11 cellular contexts compared by ENCODE assay signal in genomic region chr22:37502342-37503182, GRCh38. TPM values are rescaled to one million over a fixed set of nuclear protein-coding genes. Genes with fewer than 3 reads are reported as not detected.
DNase-seq lines count a peak whose midpoint lies in the region; ATAC-seq, FAIRE-seq and TF ChIP-seq lines count a peak whose summit lies in the region.
"Had no signal": no experiment of that assay in that cellular context is flagged by ENCODE, and none has a peak within 500 bp of the region (broad histone marks: within the 10 kb centered on the region; RNA-seq: fewer than 3 reads in every experiment).

No MANE protein-coding gene starts in this region.

- no peaks in the 10 kb centered on the region for H3K36me3 Mint-ChIP-seq in activated naive CD8-positive, alpha-beta T cell treated with anti-CD3 and anti-CD28 coated beads for 36 hours
- H3K36me3 Mint-ChIP-seq in activated naive CD8-positive, alpha-beta T cell treated with anti-CD3 and anti-CD28 coated beads, Interleukin-2, amount 50 U/mL, for 24 hours (ENCODE audit: low read depth) = no peaks in the 10 kb centered on the region
- H3K36me3 Mint-ChIP-seq in chondrocyte (ENCODE audit: low read depth) (peaks cover 4% of the 10 kb centered on the region), mesothelial cell of epicardium (peaks cover 7% of the 10 kb centered on the region)
- H3K36me3 Mint-ChIP-seq: memory B cell had no signal

- FAIRE-seq in urothelium cell line (lab: Jason Lieb, UNC) = peak; percentile 23
- FAIRE-seq: GM12878, TTC549 had no signal

- H3K9me3 Mint-ChIP-seq in activated naive CD8-positive, alpha-beta T cell treated with anti-CD3 and anti-CD28 coated beads for 36 hours = no peaks in the 10 kb centered on the region
- H3K9me3 Mint-ChIP-seq in activated naive CD8-positive, alpha-beta T cell treated with anti-CD3 and anti-CD28 coated beads, Interleukin-2, amount 50 U/mL, for 24 hours = no peaks in the 10 kb centered on the region
- H3K9me3 Mint-ChIP-seq in chondrocyte (ENCODE audit: low read depth) (no peaks in the 10 kb centered on the region), mesothelial cell of epicardium (no peaks in the 10 kb centered on the region)
- H3K9me3 Mint-ChIP-seq: memory B cell had no signal

- no peaks in the 10 kb centered on the region for H3K27me3 Mint-ChIP-seq in activated naive CD8-positive, alpha-beta T cell treated with anti-CD3 and anti-CD28 coated beads for 36 hours
- H3K27me3 Mint-ChIP-seq in activated naive CD8-positive, alpha-beta T cell treated with anti-CD3 and anti-CD28 coated beads, Interleukin-2, amount 50 U/mL, for 24 hours = peaks cover 2% of the 10 kb centered on the region
- H3K27me3 Mint-ChIP-seq in chondrocyte (ENCODE audit: low read depth) (no peaks in the 10 kb centered on the region), mesothelial cell of epicardium (ENCODE audit: low read depth) (no peaks in the 10 kb centered on the region)

- TF ChIP-seq CTCF in chondrocyte (IDR thresholded peaks at IDR 0.05) (no peak), mesothelial cell of epicardium (IDR thresholded peaks at IDR 0.05; ENCODE audit: unreplicated experiment) (no peak)

- ATAC-seq in activated naive CD8-positive, alpha-beta T cell treated with anti-CD3 and anti-CD28 coated beads, Interleukin-2, amount 50 U/mL, for 24 hours = no peak
- ATAC-seq: GM12878 had no signal

- H3K4me1 Mint-ChIP-seq in activated naive CD8-positive, alpha-beta T cell treated with anti-CD3 and anti-CD28 coated beads for 36 hours = peaks cover 12% of the 10 kb centered on the region
- H3K4me1 Mint-ChIP-seq in activated naive CD8-positive, alpha-beta T cell treated with anti-CD3 and anti-CD28 coated beads, Interleukin-2, amount 50 U/mL, for 24 hours = peaks cover 7% of the 10 kb centered on the region
- H3K4me1 Mint-ChIP-seq in chondrocyte (ENCODE audit: low read depth) (peaks cover 51% of the 10 kb centered on the region), mesothelial cell of epicardium (peaks cover 36% of the 10 kb centered on the region)

- H3K27ac Mint-ChIP-seq in activated naive CD8-positive, alpha-beta T cell treated with anti-CD3 and anti-CD28 coated beads for 36 hours = no peak overlapping the region
- no peak overlapping the region for H3K27ac Mint-ChIP-seq in activated naive CD8-positive, alpha-beta T cell treated with anti-CD3 and anti-CD28 coated beads, Interleukin-2, amount 50 U/mL, for 24 hours
- H3K27ac Mint-ChIP-seq in chondrocyte (ENCODE audit: unreplicated experiment) (peak overlapping the region; percentile 97), mesothelial cell of epicardium (peak overlapping the region; percentile 67)
- H3K27ac Mint-ChIP-seq: memory B cell had no signal

- peak; percentile 14 for DNase-seq in activated naive CD8-positive, alpha-beta T cell treated with anti-CD3 and anti-CD28 coated beads for 36 hours
- DNase-seq in activated naive CD8-positive, alpha-beta T cell treated with anti-CD3 and anti-CD28 coated beads, Interleukin-2, amount 50 U/mL, for 24 hours = no peak
- DNase-seq in chondrocyte (ENCODE audit: low spot score) (no peak), mesothelial cell of epicardium (ENCODE audit: low spot score in 2 of 2, unreplicated experiment in 2 of 2) (no peak), urothelium cell line (ENCODE audit: low spot score) (no peak), NCI-H1105 (lab: John Stamatoyannopoulos, UW) (no peak), NCI-H1092 treated with DMSO at 0.1 percent for 48 hours (lab: John Stamatoyannopoulos, UW) (no peak), D341Med (ENCODE audit: low spot score) (no peak)

- H3K4me3 Mint-ChIP-seq in activated naive CD8-positive, alpha-beta T cell treated with anti-CD3 and anti-CD28 coated beads for 36 hours = no peak overlapping the region
- H3K4me3 Mint-ChIP-seq in activated naive CD8-positive, alpha-beta T cell treated with anti-CD3 and anti-CD28 coated beads, Interleukin-2, amount 50 U/mL, for 24 hours = no peak overlapping the region
- no peak overlapping the region for H3K4me3 Mint-ChIP-seq in chondrocyte (ENCODE audit: unreplicated experiment)
- no peak overlapping the region for H3K4me3 Mint-ChIP-seq in mesothelial cell of epicardium
- H3K4me3 Mint-ChIP-seq: memory B cell had no signal

RNA-seq across cellular contexts. Expression of gene MFNG, which starts 16.4 kb away (rescaled TPM):
- 100 to 1,000 TPM; 193 to 204 TPM for total RNA-seq in activated naive CD8-positive, alpha-beta T cell treated with anti-CD3 and anti-CD28 coated beads for 36 hours
- total RNA-seq in chondrocyte = 1.1 to 2.1 TPM (median 1.2 TPM) in 3 replicates
- total RNA-seq in mesothelial cell of epicardium = 0.83 to 0.97 TPM (median 0.91 TPM) in 3 replicates

RNA-seq across cellular contexts. Expression of gene CARD10, which starts 16.7 kb away (rescaled TPM):
- under 1 TPM; 0.06 to 0.14 TPM for total RNA-seq in activated naive CD8-positive, alpha-beta T cell treated with anti-CD3 and anti-CD28 coated beads for 36 hours
- total RNA-seq in chondrocyte (7.0 to 14.2 TPM (median 13.5 TPM) in 3 replicates), mesothelial cell of epicardium (12.2 to 13.6 TPM (median 13.1 TPM) in 3 replicates)

RNA-seq across cellular contexts. Expression of gene CDC42EP1, which starts 57.7 kb away (rescaled TPM):
- under 1 TPM; 0.25 to 0.32 TPM for total RNA-seq in activated naive CD8-positive, alpha-beta T cell treated with anti-CD3 and anti-CD28 coated beads for 36 hours
- total RNA-seq in chondrocyte (155 to 167 TPM (median 156 TPM) in 3 replicates), mesothelial cell of epicardium (38.5 to 39.1 TPM (median 38.8 TPM) in 3 replicates)

Comparison
In these comparisons a context has a peak if more than half of its experiments do, and no peak if none do; other contexts are left out.
1. H3K27ac Mint-ChIP-seq: peak in chondrocyte (single experiment) and mesothelial cell of epicardium (single experiment); none in activated naive CD8-positive, alpha-beta T cell treated with anti-CD3 and anti-CD28 coated beads for 36 hours (single experiment) and activated naive CD8-positive, alpha-beta T cell treated with anti-CD3 and anti-CD28 coated beads, Interleukin-2, amount 50 U/mL, for 24 hours (single experiment).
2. RNA of gene MFNG, which starts 16.4 kb away (total RNA-seq): 193 to 204 TPM in activated naive CD8-positive, alpha-beta T cell treated with anti-CD3 and anti-CD28 coated beads for 36 hours; 1.1 to 2.1 TPM in chondrocyte and 0.83 to 0.97 TPM in mesothelial cell of epicardium; every median in the first group is over 10 times any median in the second.
3. RNA of gene CDC42EP1, which starts 57.7 kb away (total RNA-seq): 155 to 167 TPM in chondrocyte and 38.5 to 39.1 TPM in mesothelial cell of epicardium; 0.25 to 0.32 TPM in activated naive CD8-positive, alpha-beta T cell treated with anti-CD3 and anti-CD28 coated beads for 36 hours; every median in the first group is over 10 times any median in the second.